12 cellular contexts compared by ENCODE assay signal in genomic region chrX:41457618-41458192, GRCh38. TPM values are rescaled to one million over a fixed set of nuclear protein-coding genes. Genes with fewer than 3 reads are reported as not detected.
DNase-seq lines count a peak whose midpoint lies in the region; ATAC-seq and TF ChIP-seq lines count a peak whose summit lies in the region.
"Had no signal": no experiment of that assay in that cellular context is flagged by ENCODE, and none has a peak within 500 bp of the region (broad histone marks: within the 10 kb centered on the region; RNA-seq: fewer than 3 reads in every experiment).

No MANE protein-coding gene starts in this region.

- no peaks in the 10 kb centered on the region for H3K27me3 Mint-ChIP-seq in stimulated activated memory B cell treated with anti-CD40 and anti-IgM and Interleukin-4, amounts not matched to agents 10 μg/mL and 1 μg/mL and 100 μg/mL, for 72 hours

- DNase-seq in DMS 273 (lab: John Stamatoyannopoulos, UW; ENCODE audit: unreplicated experiment) (peak; percentile 39), DMS 273 treated with DMSO at 0.1 percent for 48 hours (lab: John Stamatoyannopoulos, UW) (no peak), SK-MEL-5 (ENCODE audit: low read depth, low spot score) (peak; percentile 47), islet precursor cell (peak; percentile 34), esophagus squamous epithelium (lab: John Stamatoyannopoulos, UW) (no peak), tibial artery (no peak)
- DNase-seq: central memory CD4-positive, alpha-beta T cell; NCI-H226; posterior cingulate gyrus had no signal

- TF ChIP-seq CTCF in esophagus squamous epithelium (IDR thresholded peaks at IDR 0.05): peak in 1 of 6 experiments; percentile 22
- no peak for TF ChIP-seq CTCF in tibial artery (IDR thresholded peaks at IDR 0.05)

- ATAC-seq in GM21723 (IDR thresholded peaks at IDR 0.05; ENCODE audit: unreplicated experiment): peak; percentile 72
- ATAC-seq in stimulated activated memory B cell treated with anti-CD40 and anti-IgM and Interleukin-4, amounts not matched to agents 10 μg/mL and 1 μg/mL and 100 μg/mL, for 72 hours: no peak

- WGBS in esophagus squamous epithelium, 2 donors: 51 to 67% methylated on average over 5 to 7 of the region's 7 CpGs

- no peaks in the 10 kb centered on the region for H3K36me3 ChIP-seq in esophagus squamous epithelium
- H3K36me3 ChIP-seq in tibial artery: no peaks in the 10 kb centered on the region

- no peak overlapping the region for H3K27ac Mint-ChIP-seq in stimulated activated memory B cell treated with anti-CD40 and anti-IgM and Interleukin-4, amounts not matched to agents 10 μg/mL and 1 μg/mL and 100 μg/mL, for 72 hours

- H3K27me3 ChIP-seq in esophagus squamous epithelium (no peaks in the 10 kb centered on the region), tibial artery (no peaks in the 10 kb centered on the region)

- intact Hi-C loops in esophagus squamous epithelium (cut with DNase I): no loop called here
- intact Hi-C loops in tibial artery (cut with DNase I; ENCODE audit: low total_unique reads): no loop called here

- TF ChIP-seq POLR2A in esophagus squamous epithelium (IDR thresholded peaks at IDR 0.05): no peak

- no peak overlapping the region for H3K4me3 Mint-ChIP-seq in stimulated activated memory B cell treated with anti-CD40 and anti-IgM and Interleukin-4, amounts not matched to agents 10 μg/mL and 1 μg/mL and 100 μg/mL, for 72 hours

- H3K4me3 ChIP-seq in esophagus squamous epithelium (no peak overlapping the region), tibial artery (no peak overlapping the region)

- H3K9me3 ChIP-seq in esophagus squamous epithelium (no peaks in the 10 kb centered on the region), tibial artery (peaks cover 0 to 3% (median 0%) of the 10 kb centered on the region in 3 donors)

- H3K4me1 Mint-ChIP-seq in stimulated activated memory B cell treated with anti-CD40 and anti-IgM and Interleukin-4, amounts not matched to agents 10 μg/mL and 1 μg/mL and 100 μg/mL, for 72 hours: no peaks in the 10 kb centered on the region

- H3K4me1 ChIP-seq in esophagus squamous epithelium: no peaks in the 10 kb centered on the region
- H3K4me1 ChIP-seq in tibial artery: peaks cover 0 to 8% (median under 1%) of the 10 kb centered on the region in 4 donors

- no peaks in the 10 kb centered on the region for H3K36me3 Mint-ChIP-seq in stimulated activated memory B cell treated with anti-CD40 and anti-IgM and Interleukin-4, amounts not matched to agents 10 μg/mL and 1 μg/mL and 100 μg/mL, for 72 hours

- no peak overlapping the region for H3K27ac ChIP-seq in esophagus squamous epithelium
- H3K27ac ChIP-seq in tibial artery: no peak overlapping the region
- H3K27ac ChIP-seq: 22Rv1 had no signal

- H3K9me3 Mint-ChIP-seq in stimulated activated memory B cell treated with anti-CD40 and anti-IgM and Interleukin-4, amounts not matched to agents 10 μg/mL and 1 μg/mL and 100 μg/mL, for 72 hours: no peaks in the 10 kb centered on the region

- in situ Hi-C loops in SK-MEL-5 (cut with HindIII; ENCODE audit: low pct_unique_long_range_greater_than_20kb, low sequenced_read_pairs): no loop called here

RNA-seq across cellular contexts. Expression of gene NYX, which starts 10.6 kb away (rescaled TPM):
- not detected in 2 replicates for total RNA-seq in SK-MEL-5 (2014; rRNA removed; shearing (Covaris generic))
- not detected in 2 replicates for polyA plus RNA-seq in SK-MEL-5 (2015; cell fraction: cytosol; rRNA removed)
- not detected in 2 replicates for polyA plus RNA-seq in SK-MEL-5 (2015; cell fraction: nucleus; rRNA removed)
- total RNA-seq in esophagus squamous epithelium: not detected

Comparison
In these comparisons a context has a peak if more than half of its experiments do, and no peak if none do; other contexts are left out.
1. DNase-seq: peak in DMS 273 (single experiment), SK-MEL-5 (single experiment) and islet precursor cell (single experiment); none in DMS 273 treated with DMSO at 0.1 percent for 48 hours (single experiment), esophagus squamous epithelium (single experiment) and tibial artery (0 of 2).